In genomic region chr22:21754523-21755128, GRCh38 we compare ENCODE assay signal across 9 cellular contexts. TPM values are rescaled to one million over a fixed set of nuclear protein-coding genes. Genes with fewer than 3 reads are reported as not detected.
DNase-seq lines count a peak whose midpoint lies in the region; ATAC-seq and TF ChIP-seq lines count a peak whose summit lies in the region.
"Had no signal": no experiment of that assay in that cellular context is flagged by ENCODE, and none has a peak within 500 bp of the region (broad histone marks: within the 10 kb centered on the region; RNA-seq: fewer than 3 reads in every experiment).

No MANE protein-coding gene starts in this region.

- H2AFZ ChIP-seq in OCI-LY3 (ENCODE audit: low read depth, low read length) (no peak overlapping the region), neuronal stem cell (ENCODE audit: low read length) (no peak overlapping the region)

- no peak overlapping the region for H3K27ac ChIP-seq in OCI-LY3 (ENCODE audit: low read length)
- H3K27ac ChIP-seq in neuronal stem cell (replicated peaks; ENCODE audit: low read length), result peak overlapping the region; percentile 41

- no peak overlapping the region for H3K4me3 ChIP-seq in OCI-LY3 (ENCODE audit: low read length)
- no peak overlapping the region for H3K4me3 ChIP-seq in fibroblast of pulmonary artery (replicated peaks; ENCODE audit: low read depth, low read length)
- H3K4me3 ChIP-seq in neuronal stem cell (ENCODE audit: low read length in 2 of 2), result no peak overlapping the region

- H3K4me1 ChIP-seq in OCI-LY3 (ENCODE audit: low read length) (peaks cover 18% of the 10 kb centered on the region), neuronal stem cell (ENCODE audit: control insufficient read depth in 2 of 2, insufficient read depth in 1 of 2, low read depth in 1 of 2, low read length in 2 of 2) (peaks cover 5 to 12% of the 10 kb centered on the region in 2 donors)

- no peak overlapping the region for H2BK12ac ChIP-seq in neuronal stem cell (ENCODE audit: low read length)

- H3K14ac ChIP-seq in neuronal stem cell (ENCODE audit: low read length), result no peak overlapping the region

- no peaks in the 10 kb centered on the region for H3K79me1 ChIP-seq in neuronal stem cell (ENCODE audit: low read depth, low read length)

- no peak overlapping the region for H3K9ac ChIP-seq in OCI-LY3 (ENCODE audit: low read length)
- H3K9ac ChIP-seq in neuronal stem cell (ENCODE audit: low read depth, low read length, poor library complexity), result no peak overlapping the region

- H4K8ac ChIP-seq in neuronal stem cell (ENCODE audit: low read depth, low read length), result no peak overlapping the region

- TF ChIP-seq CTCF in OCI-LY3 (IDR thresholded peaks at IDR 0.05; ENCODE audit: low read depth, low read length) (no peak), fibroblast of pulmonary artery (IDR thresholded peaks at IDR 0.05; ENCODE audit: low read length, missing control alignments) (no peak)

- no peak overlapping the region for H2BK15ac ChIP-seq in neuronal stem cell (ENCODE audit: low read length)

- H4K91ac ChIP-seq in neuronal stem cell (ENCODE audit: low read depth, low read length, poor library complexity), result no peak overlapping the region

- H3K36me3 ChIP-seq in OCI-LY3 (replicated peaks; ENCODE audit: low read depth, low read length), result peaks cover 47% of the 10 kb centered on the region
- H3K36me3 ChIP-seq in neuronal stem cell (replicated peaks in 1 of 2; ENCODE audit: control insufficient read depth in 2 of 2, insufficient read depth in 2 of 2, low read length in 2 of 2), result peaks cover 3 to 17% of the 10 kb centered on the region in 2 donors

- intact Hi-C loops in posterior vena cava (cut with DNase I), result loop anchor here in 1 of 2 donors (10.0 kb wide), 1 partner anchor 1180 kb away; no protein-coding TSS in a partner anchor

- WGBS in neuronal stem cell (ENCODE audit: extremely low coverage in 2 of 2, insufficient read length in 2 of 2, insufficient replicate concordance in 1 of 2), 2 donors, result no CpG with 5 or more reads among the region's 14 CpGs

- DNase-seq in G401 (ENCODE audit: low spot score) (peak; percentile 74), fibroblast of pulmonary artery (ENCODE audit: low read depth) (peak; percentile 36), neuronal stem cell (ENCODE audit: low spot score) (no peak), posterior vena cava (ENCODE audit: low spot score) (no peak), NCI-H187 treated with DMSO at 0.1 percent for 48 hours (lab: John Stamatoyannopoulos, UW) (no peak)
- DNase-seq in activated CD4-positive, alpha-beta T cell treated with anti-CD3 and anti-CD28 coated beads for 1 hour, result no peak

- no peaks in the 10 kb centered on the region for H3K27me3 ChIP-seq in OCI-LY3 (ENCODE audit: low read depth, low read length)
- no peaks in the 10 kb centered on the region for H3K27me3 ChIP-seq in neuronal stem cell (ENCODE audit: control insufficient read depth in 3 of 3, insufficient read depth in 3 of 3, low read depth in 1 of 3, low read length in 3 of 3)

- no peak overlapping the region for H2AK5ac ChIP-seq in neuronal stem cell (ENCODE audit: low read depth, low read length)

- H4K20me1 ChIP-seq in OCI-LY3 (ENCODE audit: insufficient read depth, low read length), result peaks cover 19% of the 10 kb centered on the region

- H3K18ac ChIP-seq in neuronal stem cell (ENCODE audit: low read length), result peak overlapping the region; percentile 12

- H3K4me2 ChIP-seq in OCI-LY3 (ENCODE audit: low read length), result peak overlapping the region; percentile 42; the same call in 1 of the 2 replicates
- no peak overlapping the region for H3K4me2 ChIP-seq in neuronal stem cell (ENCODE audit: insufficient read depth, low read length, poor library complexity, severe bottlenecking)

- in situ Hi-C loops in G401 (cut with HindIII; ENCODE audit: low sequenced_read_pairs), result no loop called here

- H3K9me3 ChIP-seq in OCI-LY3 (ENCODE audit: insufficient read depth, low read length) (no peaks in the 10 kb centered on the region), neuronal stem cell (replicated peaks in 1 of 2; ENCODE audit: control insufficient read depth in 2 of 2, insufficient read depth in 1 of 2, low read depth in 1 of 2, low read length in 2 of 2) (no peaks in the 10 kb centered on the region)

- no peaks in the 10 kb centered on the region for H3K79me2 ChIP-seq in OCI-LY3 (ENCODE audit: low read length)

- H2BK5ac ChIP-seq in neuronal stem cell (ENCODE audit: low read length), result no peak overlapping the region

- H3K4ac ChIP-seq in neuronal stem cell (ENCODE audit: low read length), result no peak overlapping the region

- H2BK120ac ChIP-seq in neuronal stem cell (ENCODE audit: low read depth, low read length), result no peak overlapping the region

- H3K23ac ChIP-seq in neuronal stem cell (ENCODE audit: low read depth, low read length, poor library complexity), result peak overlapping the region; percentile 78

- no peak for ATAC-seq in HG02610 (IDR thresholded peaks at IDR 0.05; ENCODE audit: unreplicated experiment)
- ATAC-seq: activated CD4-positive, CD25-positive, alpha-beta regulatory T cell treated with anti-CD3 and anti-CD28 coated beads, Interleukin-2, amount 50 U/mL, for 24 hours had no signal

RNA-seq across cellular contexts. Expression of gene YPEL1, which starts 19.0 kb away (rescaled TPM):
- total RNA-seq in G401 (2014; rRNA removed; shearing (Covaris generic)), result 0.14 and 0.62 TPM in 2 replicates
- polyA plus RNA-seq in neuronal stem cell (2013, experiment 1 of 2), result 27.0 TPM
- 27.1 TPM for polyA plus RNA-seq in neuronal stem cell (2013, experiment 2 of 2)
- total RNA-seq in posterior vena cava, result 1 to 10 TPM; 1.2 to 1.8 TPM

Comparison
In these comparisons a context has a peak if more than half of its experiments do, and no peak if none do; other contexts are left out.
1. DNase-seq: peak in G401 (single experiment) and fibroblast of pulmonary artery (single experiment); none in neuronal stem cell (single experiment), activated CD4-positive, alpha-beta T cell treated with anti-CD3 and anti-CD28 coated beads for 1 hour (single experiment), posterior vena cava (single experiment) and NCI-H187 treated with DMSO at 0.1 percent for 48 hours (single experiment).